Comparison of ENCODE assay signal across 3 cellular contexts in the genomic region with DNA sequence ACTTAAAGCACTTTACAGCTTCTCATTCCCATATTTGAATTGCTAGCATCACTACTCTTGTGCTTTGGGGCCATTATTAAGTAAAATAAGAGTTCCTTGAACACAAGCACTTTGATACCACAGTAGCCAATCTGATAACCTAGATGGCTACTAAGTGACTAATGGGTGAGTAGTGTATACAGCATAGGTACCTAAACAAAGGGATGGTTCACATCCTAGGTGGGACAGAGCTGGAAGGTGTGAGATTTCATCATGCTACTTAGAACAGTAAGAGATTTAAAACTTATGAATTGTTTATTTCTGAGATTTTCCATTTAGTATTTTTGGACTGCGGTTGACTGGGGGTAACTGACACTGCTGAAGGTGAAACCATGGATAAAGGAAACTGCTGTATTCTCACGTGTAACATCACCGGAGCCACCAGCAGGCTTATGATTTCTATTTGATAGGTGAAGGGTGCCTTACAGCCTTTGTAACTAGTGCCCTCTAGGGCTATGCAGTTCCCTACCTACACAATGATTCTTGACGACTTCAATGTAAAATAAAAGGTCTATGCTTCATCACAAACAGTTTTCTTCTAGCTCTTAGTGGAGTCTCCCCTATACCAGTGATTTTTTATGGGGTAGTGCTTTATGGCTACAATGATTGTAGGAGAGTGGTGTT.
A peak's percentile ranks its signal among the peaks of the same experiment; 100 is the strongest.
TF ChIP-seq lines count a peak whose summit lies in the region.

No MANE protein-coding gene starts in this region.

TF ChIP-seq in A549, 52 proteins besides CTCF, POLR2A, EP300 and RAD21:
- TF ChIP-seq HDAC2 (IDR thresholded peaks at IDR 0.05) (no peak), HES2 (IDR thresholded peaks at IDR 0.05) (no peak), SMC3 (IDR thresholded peaks at IDR 0.05) (peak; percentile 16; the same call in 1 of the 3 replicates)

TF ChIP-seq in GM12878, 131 proteins besides CTCF, POLR2A, EP300 and RAD21:
- TF ChIP-seq YY1 (IDR thresholded peaks at IDR 0.05; ENCODE audit: low read depth, low read length) (no peak), PAX8 (IDR thresholded peaks at IDR 0.05) (no peak), IRF4 (IDR thresholded peaks at IDR 0.05; ENCODE audit: low read depth, low read length) (no peak), MLLT1 (IDR thresholded peaks at IDR 0.05) (no peak), TCF7 (IDR thresholded peaks at IDR 0.05; ENCODE audit: borderline replicate concordance) (no peak), NFXL1 (IDR thresholded peaks at IDR 0.05; ENCODE audit: borderline replicate concordance) (no peak), ZNF274 (IDR thresholded peaks at IDR 0.05; ENCODE audit: insufficient read depth, insufficient read length) (no peak)

TF ChIP-seq in GM12891, 5 proteins besides CTCF, POLR2A, EP300 and RAD21:
- TF ChIP-seq POLR2AphosphoS5 (IDR thresholded peaks at IDR 0.05; ENCODE audit: low read depth, low read length) = no peak
- TF ChIP-seq POU2F2 (IDR thresholded peaks at IDR 0.05; ENCODE audit: low read depth, low read length) = no peak
- no peak for TF ChIP-seq TAF1 (IDR thresholded peaks at IDR 0.05; ENCODE audit: low read depth, low read length)
- no peak for TF ChIP-seq SPI1 (IDR thresholded peaks at IDR 0.05; ENCODE audit: low read depth, low read length)
- no peak for TF ChIP-seq PAX5 (IDR thresholded peaks at IDR 0.05; ENCODE audit: insufficient read depth, low read length, severe bottlenecking)
